Comparison of ENCODE assay signal across 8 cellular contexts in genomic region chr11:108224366-108224765, GRCh38. TPM values are rescaled to one million over a fixed set of nuclear protein-coding genes. Genes with fewer than 3 reads are reported as not detected.
A peak's percentile ranks its signal among the peaks of the same experiment; 100 is the strongest.
DNase-seq lines count a peak whose midpoint lies in the region; ATAC-seq and TF ChIP-seq lines count a peak whose summit lies in the region.

No MANE protein-coding gene starts in this region.

- H3K36me3 ChIP-seq in right lobe of liver (peaks cover 0 to 11% (median 2%) of the 10 kb centered on the region in 4 donors), upper lobe of left lung (peaks cover 0 to 9% (median under 1%) of the 10 kb centered on the region in 4 donors)

- 44% methylated on average over 4 of the region's 4 CpGs for WGBS in right lobe of liver (ENCODE audit: insufficient coverage, low coverage, low lambda C conversion rate, missing lambda C conversion rate)
- WGBS in upper lobe of left lung, 2 donors: 50 to 58% methylated on average over 4 of the region's 4 CpGs

- H3K36me3 Mint-ChIP-seq in activated CD4-positive, alpha-beta T cell treated with anti-CD3 and anti-CD28 coated beads, Interleukin-2, amount 10 ng/mL, durations not matched to agents 24 days and 14 days (ENCODE audit: low read depth): peaks cover 25% of the 10 kb centered on the region

- H3K27me3 ChIP-seq in right lobe of liver (no peaks in the 10 kb centered on the region), upper lobe of left lung (no peaks in the 10 kb centered on the region)

- H3K9me3 ChIP-seq in right lobe of liver (no peaks in the 10 kb centered on the region), upper lobe of left lung (no peaks in the 10 kb centered on the region)

- H3K27ac ChIP-seq in right lobe of liver (peak overlapping the region; percentile 81 to 91 (median 89)), upper lobe of left lung (peak overlapping the region; percentile 92 to 97 (median 94))

- in situ Hi-C loops in astrocyte of the cerebellum (cut with HindIII; ENCODE audit: low sequenced_read_pairs): loop anchor here (5.0 kb wide), 1 partner anchor 37 kb away; no protein-coding TSS in a partner anchor

- peak overlapping the region; percentile 84 for H3K4me3 ChIP-seq in astrocyte of the cerebellum (ENCODE audit: low read depth, low read length)
- H3K4me3 ChIP-seq in right lobe of liver: peak overlapping the region in 2 of 3 donors; percentile 65 to 90
- peak overlapping the region in 3 of 4 donors; percentile 76 to 86 (median 76) for H3K4me3 ChIP-seq in upper lobe of left lung

- ATAC-seq in right lobe of liver (no peak), upper lobe of left lung (ENCODE audit: low FRiP score in 2 of 2) (no peak)

- H3K27me3 Mint-ChIP-seq in activated CD4-positive, alpha-beta T cell treated with anti-CD3 and anti-CD28 coated beads, Interleukin-2, amount 10 ng/mL, durations not matched to agents 24 days and 14 days: no peaks in the 10 kb centered on the region

- H3K27ac Mint-ChIP-seq in activated CD4-positive, alpha-beta T cell treated with anti-CD3 and anti-CD28 coated beads, Interleukin-2, amount 10 ng/mL, durations not matched to agents 24 days and 14 days: no peak overlapping the region

- no peak overlapping the region for H3K4me3 Mint-ChIP-seq in activated CD4-positive, alpha-beta T cell treated with anti-CD3 and anti-CD28 coated beads, Interleukin-2, amount 10 ng/mL, durations not matched to agents 24 days and 14 days

- peaks cover 48% of the 10 kb centered on the region for H3K4me1 Mint-ChIP-seq in activated CD4-positive, alpha-beta T cell treated with anti-CD3 and anti-CD28 coated beads, Interleukin-2, amount 10 ng/mL, durations not matched to agents 24 days and 14 days

- intact Hi-C loops in activated CD4-positive, alpha-beta T cell treated with anti-CD3 and anti-CD28 coated beads, Interleukin-2, amount 10 ng/mL, durations not matched to agents 24 days and 14 days (cut with micrococcal nuclease): loop anchor here (1.0 to 10.0 kb wide), 5 partner anchors 12 to 660 kb away; partner anchors contain the start of genes ALKBH8 and DDX10
- intact Hi-C loops in right lobe of liver (cut with DNase I): no loop called here

- TF ChIP-seq CTCF in astrocyte of the cerebellum (IDR thresholded peaks at IDR 0.05; ENCODE audit: low read depth, low read length, missing control alignments) (no peak), right lobe of liver (IDR thresholded peaks at IDR 0.05) (no peak), upper lobe of left lung (IDR thresholded peaks at IDR 0.05) (no peak)

- H3K4me1 ChIP-seq in right lobe of liver (peaks cover 0 to 20% (median 0%) of the 10 kb centered on the region in 4 donors), upper lobe of left lung (peaks cover 34 to 51% (median 39%) of the 10 kb centered on the region in 4 donors)

- H3K9me3 Mint-ChIP-seq in activated CD4-positive, alpha-beta T cell treated with anti-CD3 and anti-CD28 coated beads, Interleukin-2, amount 10 ng/mL, durations not matched to agents 24 days and 14 days: no peaks in the 10 kb centered on the region

- DNase-seq in activated CD4-positive, alpha-beta T cell treated with anti-CD3 and anti-CD28 coated beads, Interleukin-2, amount 10 ng/mL, durations not matched to agents 24 days and 14 days: peak; percentile 61
- no peak for DNase-seq in activated CD4-positive, alpha-beta T cell treated with anti-CD3 and anti-CD28 coated beads, Interleukin-2, amount 50 U/mL, for 4 hours
- no peak for DNase-seq in astrocyte of the cerebellum (ENCODE audit: low read depth)
- DNase-seq in right lobe of liver: no peak
- DNase-seq in upper lobe of left lung: no peak
- no peak for DNase-seq in NCI-H146 treated with DMSO at 0.1 percent for 48 hours (lab: John Stamatoyannopoulos, UW; ENCODE audit: unreplicated experiment)
- no peak for DNase-seq in retina
- DNase-seq in NK-92 treated with Interleukin-12 subunit alpha and Interleukin-12 subunit beta, amount 100 ng/mL, for 24 hours (lab: John Stamatoyannopoulos, UW): no peak

- no peak for TF ChIP-seq POLR2A in right lobe of liver (IDR thresholded peaks at IDR 0.05)
- no peak for TF ChIP-seq POLR2A in upper lobe of left lung (IDR thresholded peaks at IDR 0.05)

- no peak for TF ChIP-seq EP300 in upper lobe of left lung (IDR thresholded peaks at IDR 0.05)

RNA-seq across cellular contexts. Expression of gene ATM, which starts 1.5 kb away (rescaled TPM):
- total RNA-seq in activated CD4-positive, alpha-beta T cell treated with anti-CD3 and anti-CD28 coated beads, Interleukin-2, amount 10 ng/mL, durations not matched to agents 24 days and 14 days: 37.6 and 42.5 TPM in 2 replicates
- 10 to 100 TPM; 24.9 to 47.1 (median 32.4) TPM for total RNA-seq in right lobe of liver
- 100 to 1,000 TPM in 2 of 6 donors, 10 to 100 TPM in 4; 37.9 to 248 (median 62.6) TPM for total RNA-seq in upper lobe of left lung

RNA-seq across cellular contexts. Expression of gene NPAT, which starts 1.9 kb away (rescaled TPM):
- 29.3 and 29.8 TPM in 2 replicates for total RNA-seq in activated CD4-positive, alpha-beta T cell treated with anti-CD3 and anti-CD28 coated beads, Interleukin-2, amount 10 ng/mL, durations not matched to agents 24 days and 14 days
- 1 to 10 TPM; 4.8 to 7.8 (median 5.9) TPM for total RNA-seq in right lobe of liver
- 10 to 100 TPM in 4 of 6 donors, 1 to 10 TPM in 2; 9.5 to 21.3 (median 12.8) TPM for total RNA-seq in upper lobe of left lung
